Comparison of ENCODE assay signal across 20 cellular contexts in genomic region chr17:15893333-15894024, GRCh38. TPM values are rescaled to one million over a fixed set of nuclear protein-coding genes. Genes with fewer than 3 reads are reported as not detected.
DNase-seq lines count a peak whose midpoint lies in the region; ATAC-seq, FAIRE-seq and TF ChIP-seq lines count a peak whose summit lies in the region.
"Had no signal": no experiment of that assay in that cellular context is flagged by ENCODE, and none has a peak within 500 bp of the region (broad histone marks: within the 10 kb centered on the region; RNA-seq: fewer than 3 reads in every experiment).

No MANE protein-coding gene starts in this region.

- no peaks in the 10 kb centered on the region for H3K27me3 ChIP-seq in right lobe of liver
- H3K27me3 ChIP-seq: ascending aorta, esophagus muscularis mucosa, heart left ventricle had no signal

- no peaks in the 10 kb centered on the region for H3K36me3 Mint-ChIP-seq in chondrocyte (ENCODE audit: low read depth)
- H3K36me3 Mint-ChIP-seq in activated CD8-positive, alpha-beta memory T cell treated with anti-CD3 and anti-CD28 coated beads, Interleukin-2, amount 10 ng/mL, durations not matched to agents 7 days and 5 days = peaks cover 3% of the 10 kb centered on the region
- H3K36me3 Mint-ChIP-seq: naive B cell had no signal

- peak overlapping the region; percentile 57 for H3K27ac Mint-ChIP-seq in chondrocyte (ENCODE audit: unreplicated experiment)
- no peak overlapping the region for H3K27ac Mint-ChIP-seq in activated CD8-positive, alpha-beta memory T cell treated with anti-CD3 and anti-CD28 coated beads, Interleukin-2, amount 10 ng/mL, durations not matched to agents 7 days and 5 days
- H3K27ac Mint-ChIP-seq: naive B cell had no signal

- no peaks in the 10 kb centered on the region for H3K9me3 ChIP-seq in right lobe of liver
- H3K9me3 ChIP-seq: ascending aorta, esophagus muscularis mucosa had no signal

- H3K4me1 Mint-ChIP-seq in chondrocyte (ENCODE audit: low read depth) = peaks cover 29% of the 10 kb centered on the region
- H3K4me1 Mint-ChIP-seq in activated CD8-positive, alpha-beta memory T cell treated with anti-CD3 and anti-CD28 coated beads, Interleukin-2, amount 10 ng/mL, durations not matched to agents 7 days and 5 days = peaks cover 9% of the 10 kb centered on the region

- FAIRE-seq in D721Med (lab: Jason Lieb, UNC) = no peak

- 31% methylated on average over 3 of the region's 3 CpGs for WGBS in right lobe of liver (ENCODE audit: insufficient coverage, low coverage, low lambda C conversion rate, missing lambda C conversion rate)

- H3K36me3 ChIP-seq in right lobe of liver = no peaks in the 10 kb centered on the region
- H3K36me3 ChIP-seq: ascending aorta, esophagus muscularis mucosa, heart left ventricle had no signal

- DNase-seq in DMS53 (lab: John Stamatoyannopoulos, UW) (peak; percentile 15), DMS53 treated with DMSO at 0.1 percent for 48 hours (lab: John Stamatoyannopoulos, UW; ENCODE audit: unreplicated experiment) (no peak), chondrocyte (ENCODE audit: low spot score) (no peak), right lobe of liver (no peak), renal cortical epithelial cell (ENCODE audit: low read depth) (peak; percentile 34), D721Med (ENCODE audit: insufficient read length, low spot score) (no peak), NCI-H1930 (lab: John Stamatoyannopoulos, UW) (no peak)
- DNase-seq in activated CD8-positive, alpha-beta memory T cell treated with anti-CD3 and anti-CD28 coated beads, Interleukin-2, amount 10 ng/mL, durations not matched to agents 7 days and 5 days = no peak
- DNase-seq: activated CD4-positive, CD25-positive, alpha-beta regulatory T cell; DND-41; dorsolateral prefrontal cortex; heart left ventricle; naive B cell; RPMI8226; stimulated activated naive CD4-positive, alpha-beta T cell had no signal

- no peak for TF ChIP-seq POLR2A in right lobe of liver (IDR thresholded peaks at IDR 0.05)

- H3K4me1 ChIP-seq in right lobe of liver = no peaks in the 10 kb centered on the region
- H3K4me1 ChIP-seq: ascending aorta had no signal

- no peaks in the 10 kb centered on the region for H3K27me3 Mint-ChIP-seq in chondrocyte (ENCODE audit: low read depth)
- H3K27me3 Mint-ChIP-seq in activated CD8-positive, alpha-beta memory T cell treated with anti-CD3 and anti-CD28 coated beads, Interleukin-2, amount 10 ng/mL, durations not matched to agents 7 days and 5 days = peaks cover 32% of the 10 kb centered on the region
- H3K27me3 Mint-ChIP-seq: naive B cell had no signal

- CTCF ChIA-PET in activated CD8-positive, alpha-beta memory T cell treated with anti-CD3 and anti-CD28 coated beads, Interleukin-2, amount 10 ng/mL, durations not matched to agents 7 days and 5 days (lab: Charles Lee) = no interaction called here

- no peak overlapping the region for H3K4me3 ChIP-seq in right lobe of liver
- H3K4me3 ChIP-seq: ascending aorta, dorsolateral prefrontal cortex, esophagus muscularis mucosa, heart left ventricle had no signal

- no peak for TF ChIP-seq CTCF in chondrocyte (IDR thresholded peaks at IDR 0.05)
- no peak for TF ChIP-seq CTCF in right lobe of liver (IDR thresholded peaks at IDR 0.05)
- TF ChIP-seq CTCF in D721Med (IDR thresholded peaks at IDR 0.05; ENCODE audit: insufficient read depth, missing control alignments) = no peak

- no peaks in the 10 kb centered on the region for H3K9me3 Mint-ChIP-seq in chondrocyte (ENCODE audit: low read depth)
- no peaks in the 10 kb centered on the region for H3K9me3 Mint-ChIP-seq in activated CD8-positive, alpha-beta memory T cell treated with anti-CD3 and anti-CD28 coated beads, Interleukin-2, amount 10 ng/mL, durations not matched to agents 7 days and 5 days (ENCODE audit: low read depth)
- H3K9me3 Mint-ChIP-seq: naive B cell had no signal

- intact Hi-C loops in right lobe of liver (cut with DNase I) = no loop called here

- peak in 3 of 4 donors; percentile 33 to 49 (median 42) for ATAC-seq in right lobe of liver
- ATAC-seq in activated CD8-positive, alpha-beta memory T cell treated with anti-CD3 and anti-CD28 coated beads, Interleukin-2, amount 10 ng/mL, durations not matched to agents 7 days and 5 days = no peak
- ATAC-seq: heart left ventricle had no signal

- H3K27ac ChIP-seq in right lobe of liver = no peak overlapping the region
- H3K27ac ChIP-seq: 22Rv1, ascending aorta, dorsolateral prefrontal cortex, esophagus muscularis mucosa, HL-60, KMS-11 had no signal

- H3K4me3 Mint-ChIP-seq in chondrocyte (ENCODE audit: unreplicated experiment) = no peak overlapping the region
- no peak overlapping the region for H3K4me3 Mint-ChIP-seq in activated CD8-positive, alpha-beta memory T cell treated with anti-CD3 and anti-CD28 coated beads, Interleukin-2, amount 10 ng/mL, durations not matched to agents 7 days and 5 days
- H3K4me3 Mint-ChIP-seq: naive B cell had no signal

RNA-seq across cellular contexts. Expression of gene ADORA2B, which starts 51.5 kb away (rescaled TPM):
- 4.6 to 9.7 TPM (median 9.6 TPM) in 3 replicates for total RNA-seq in chondrocyte
- total RNA-seq in right lobe of liver = under 1 TPM in 5 of 6 experiments, not detected in 1; 0.16 to 0.62 (median 0.37) TPM
- total RNA-seq in renal cortical epithelial cell = 5.0 and 18.9 TPM in 2 replicates
- total RNA-seq in activated CD8-positive, alpha-beta memory T cell treated with anti-CD3 and anti-CD28 coated beads, Interleukin-2, amount 10 ng/mL, durations not matched to agents 7 days and 5 days = 1 to 10 TPM in 1 of 2 experiments, under 1 TPM in 1; 0.49 to 1.1 TPM
- total RNA-seq: ascending aorta had no signal

Comparison
In these comparisons a context has a peak if more than half of its experiments do, and no peak if none do; other contexts are left out.
1. DNase-seq: peak in DMS53 (single experiment) and renal cortical epithelial cell (single experiment); none in DMS53 treated with DMSO at 0.1 percent for 48 hours (single experiment), chondrocyte (single experiment), right lobe of liver (0 of 3), activated CD8-positive, alpha-beta memory T cell treated with anti-CD3 and anti-CD28 coated beads, Interleukin-2, amount 10 ng/mL, durations not matched to agents 7 days and 5 days (single experiment), D721Med (single experiment) and NCI-H1930 (0 of 2).